Comparison of ENCODE assay signal across 1 cellular context in the genomic region with DNA sequence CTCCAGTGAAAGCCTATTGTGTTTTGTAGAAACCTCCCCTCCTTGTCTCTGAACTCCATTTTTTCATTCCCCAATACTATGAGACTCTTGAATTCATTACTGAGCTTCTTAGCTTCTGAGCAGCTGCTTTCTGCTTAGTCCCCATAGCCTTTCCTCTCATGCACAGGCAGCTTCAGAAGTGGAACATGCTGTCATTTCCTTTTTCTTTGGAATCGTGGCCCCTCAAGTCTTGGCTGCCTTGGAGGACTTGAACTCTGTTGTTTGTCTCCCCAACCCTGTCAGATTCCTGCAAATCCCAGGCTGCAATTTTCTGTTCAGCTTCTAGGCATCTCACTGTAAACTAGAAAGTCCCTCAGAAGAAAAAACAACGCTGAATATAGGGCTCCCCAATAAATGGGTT.
TF ChIP-seq lines count a peak whose summit lies in the region.

No MANE protein-coding gene starts in this region.

TF ChIP-seq in HepG2, 621 proteins besides CTCF, POLR2A, EP300 and RAD21 (continued from another document):
- TF ChIP-seq AKAP8 (CRISPR knock-in tag; IDR thresholded peaks at IDR 0.05): no peak
- TF ChIP-seq, protein P1, sequence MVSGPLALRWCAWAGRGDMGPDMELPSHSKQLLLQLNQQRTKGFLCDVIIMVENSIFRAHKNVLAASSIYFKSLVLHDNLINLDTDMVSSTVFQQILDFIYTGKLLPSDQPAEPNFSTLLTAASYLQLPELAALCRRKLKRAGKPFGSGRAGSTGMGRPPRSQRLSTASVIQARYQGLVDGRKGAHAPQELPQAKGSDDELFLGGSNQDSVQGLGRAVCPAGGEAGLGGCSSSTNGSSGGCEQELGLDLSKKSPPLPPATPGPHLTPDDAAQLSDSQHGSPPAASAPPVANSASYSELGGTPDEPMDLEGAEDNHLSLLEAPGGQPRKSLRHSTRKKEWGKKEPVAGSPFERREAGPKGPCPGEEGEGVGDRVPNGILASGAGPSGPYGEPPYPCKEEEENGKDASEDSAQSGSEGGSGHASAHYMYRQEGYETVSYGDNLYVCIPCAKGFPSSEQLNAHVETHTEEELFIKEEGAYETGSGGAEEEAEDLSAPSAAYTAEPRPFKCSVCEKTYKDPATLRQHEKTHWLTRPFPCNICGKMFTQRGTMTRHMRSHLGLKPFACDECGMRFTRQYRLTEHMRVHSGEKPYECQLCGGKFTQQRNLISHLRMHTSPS (CRISPR knock-in tag; IDR thresholded peaks at IDR 0.05; ENCODE audit: low read depth): no peak
- no peak for TF ChIP-seq ZSCAN29 (CRISPR knock-in tag; conservative IDR thresholded peaks at IDR 0.05)
- no peak for TF ChIP-seq ZBTB7B (CRISPR knock-in tag; IDR thresholded peaks at IDR 0.05)
- no peak for TF ChIP-seq MED1 (CRISPR knock-in tag; IDR thresholded peaks at IDR 0.05)
- no peak for TF ChIP-seq SIX4 (CRISPR knock-in tag; IDR thresholded peaks at IDR 0.05)
TF ChIP-seq in HepG2: peak in this region for 0.
